Comparison of ENCODE assay signal across 21 cellular contexts in the genomic region with DNA sequence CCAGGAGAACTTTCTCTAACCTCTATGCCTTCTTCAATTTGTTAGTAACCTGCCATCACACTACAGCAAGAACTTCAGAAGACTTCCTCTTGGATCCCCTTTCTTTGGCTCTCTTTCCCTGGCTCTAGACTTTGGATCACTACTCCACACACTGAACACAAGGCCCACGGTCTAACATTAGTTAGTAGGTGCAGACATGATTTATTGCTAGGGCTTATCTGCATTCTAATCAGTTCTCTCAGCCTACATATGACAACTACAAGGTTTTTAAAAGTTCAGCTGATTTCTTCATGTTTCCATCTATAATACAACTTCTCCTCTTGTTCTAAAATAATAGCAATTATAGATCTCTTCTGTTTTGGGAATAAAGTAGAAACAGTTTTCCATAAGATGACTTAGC.
DNase-seq lines count a peak whose midpoint lies in the region; ATAC-seq, FAIRE-seq and TF ChIP-seq lines count a peak whose summit lies in the region.
"Had no signal": no experiment of that assay in that cellular context is flagged by ENCODE, and none has a peak within 500 bp of the region (broad histone marks: within the 10 kb centered on the region; RNA-seq: fewer than 3 reads in every experiment).

No MANE protein-coding gene starts in this region.

- H3K4me1 ChIP-seq in endothelial cell of umbilical vein (ENCODE audit: control insufficient read depth, extremely low read depth, insufficient read depth, low read length) (no peaks in the 10 kb centered on the region), neural progenitor cell (peaks cover 23% of the 10 kb centered on the region)

- no peaks in the 10 kb centered on the region for H3F3A ChIP-seq in neural progenitor cell (ENCODE audit: low read depth)

- H3K79me2 ChIP-seq in endothelial cell of umbilical vein (ENCODE audit: control insufficient read depth, insufficient read depth, low read length): no peaks in the 10 kb centered on the region
- H3K79me2 ChIP-seq in neural progenitor cell (ENCODE audit: low read depth): no peaks in the 10 kb centered on the region

- CTCF ChIA-PET in endothelial cell of umbilical vein (lab: Charles Lee): no interaction called here

- TF ChIP-seq CTCF in endothelial cell of umbilical vein (IDR thresholded peaks at IDR 0.05; ENCODE audit: extremely low read depth in 1 of 2, insufficient read depth in 1 of 2, low read depth in 1 of 2, low read length in 2 of 2) (no peak), neural progenitor cell (IDR thresholded peaks at IDR 0.05) (no peak)

- H3K9ac ChIP-seq in endothelial cell of umbilical vein (replicated peaks; ENCODE audit: extremely low read depth, insufficient read depth, low read length) (no peak overlapping the region), neural progenitor cell (no peak overlapping the region)

- peaks cover 2% of the 10 kb centered on the region for H3K27me3 Mint-ChIP-seq in neural progenitor cell (ENCODE audit: insufficient read depth, low read depth)

- H3K27ac ChIP-seq in endothelial cell of umbilical vein (ENCODE audit: insufficient read depth, low read depth, low read length) (no peak overlapping the region), neural progenitor cell (no peak overlapping the region)
- H3K27ac ChIP-seq: C4-2B, PC-9, RWPE1 had no signal

- H2AFZ ChIP-seq in endothelial cell of umbilical vein (ENCODE audit: low read depth, low read length) (peak overlapping the region; percentile 42), neural progenitor cell (replicated peaks) (peak overlapping the region; percentile 31)
- H2AFZ ChIP-seq: PC-9 had no signal

- dilution Hi-C loops in endothelial cell of umbilical vein (cut with MboI; ENCODE audit: extremely low pct_ligation_motif_present, low sequenced_read_pairs): no loop called here

- no peak overlapping the region for H3K4me3 Mint-ChIP-seq in neural progenitor cell

- no peak overlapping the region for H3K4me2 ChIP-seq in endothelial cell of umbilical vein (ENCODE audit: insufficient read depth, low read length)
- H3K4me2 ChIP-seq in neural progenitor cell: no peak overlapping the region
- H3K4me2 ChIP-seq: PC-9 had no signal

- H3K27me3 ChIP-seq in endothelial cell of umbilical vein (ENCODE audit: control insufficient read depth in 2 of 2, insufficient read depth in 2 of 2, low read length in 2 of 2) (no peaks in the 10 kb centered on the region), neural progenitor cell (no peaks in the 10 kb centered on the region)

- BruUV-seq in endothelial cell of umbilical vein (replicated peaks; lab: Mats Ljungman, UMichigan): no TSS peak

- H3K4me3 ChIP-seq in endothelial cell of umbilical vein (replicated peaks in 1 of 3; ENCODE audit: insufficient read depth in 1 of 3, low read depth in 1 of 3, low read length in 3 of 3) (no peak overlapping the region), neural progenitor cell (no peak overlapping the region)
- H3K4me3 ChIP-seq: PC-9 had no signal

- H3K27ac Mint-ChIP-seq in neural progenitor cell: no peak overlapping the region

- H4K20me1 ChIP-seq in endothelial cell of umbilical vein (replicated peaks; ENCODE audit: control insufficient read depth, extremely low read depth, insufficient read depth, low read length) (no peaks in the 10 kb centered on the region), neural progenitor cell (ENCODE audit: low read depth) (no peaks in the 10 kb centered on the region)

- no peaks in the 10 kb centered on the region for H3K9me1 ChIP-seq in endothelial cell of umbilical vein (replicated peaks; ENCODE audit: control insufficient read depth, extremely low read depth, insufficient read depth, low read length)

- H3K9me3 Mint-ChIP-seq in neural progenitor cell: peaks cover 2% of the 10 kb centered on the region

- DNase-seq in ELR (ENCODE audit: low read depth) (peak; percentile 31), HT-29 (ENCODE audit: low spot score) (peak; percentile 5), endothelial cell of umbilical vein (ENCODE audit: low read depth, low spot score) (peak; percentile 34), neural progenitor cell (ENCODE audit: low spot score) (no peak), epidermal melanocyte (ENCODE audit: insufficient read length, low spot score) (no peak), dermis blood vessel endothelial cell (no peak)
- DNase-seq: AML-193, DND-41, GF-D8, GOT3, KBM-7, MV-4-11, NCI-H1694 treated with DMSO at 0.1 percent for 48 hours, NCI-H2227 treated with DMSO at 0.1 percent for 48 hours, NCI-H510A treated with DMSO at 0.1 percent for 48 hours, PC-9, SIG-M5 had no signal

- no peaks in the 10 kb centered on the region for H3K36me3 ChIP-seq in endothelial cell of umbilical vein (ENCODE audit: control insufficient read depth in 2 of 2, extremely low read depth in 1 of 2, insufficient read depth in 2 of 2, low read length in 2 of 2)
- H3K36me3 ChIP-seq in neural progenitor cell: no peaks in the 10 kb centered on the region

- H3K4me1 Mint-ChIP-seq in neural progenitor cell: no peaks in the 10 kb centered on the region

- POLR2A ChIA-PET in endothelial cell of umbilical vein (lab: Charles Lee): no interaction called here

- H3K9me3 ChIP-seq in endothelial cell of umbilical vein (replicated peaks; ENCODE audit: control insufficient read depth, insufficient read depth, low read length): no peaks in the 10 kb centered on the region
- no peaks in the 10 kb centered on the region for H3K9me3 ChIP-seq in neural progenitor cell (ENCODE audit: low read depth)

- intact Hi-C loops in endothelial cell of umbilical vein (cut with micrococcal nuclease): no loop called here

- FAIRE-seq in endothelial cell of umbilical vein (lab: Jason Lieb, UNC): no peak
- FAIRE-seq: GM19239 had no signal

- no peak for ATAC-seq in HG03045 (IDR thresholded peaks at IDR 0.05; ENCODE audit: unreplicated experiment)

- no peaks in the 10 kb centered on the region for H3K36me3 Mint-ChIP-seq in neural progenitor cell

- no peak for TF ChIP-seq POLR2A in endothelial cell of umbilical vein (IDR thresholded peaks at IDR 0.05; ENCODE audit: low read depth, low read length)

TF ChIP-seq in endothelial cell of umbilical vein, 7 proteins besides CTCF, POLR2A, EP300 and RAD21:
- TF ChIP-seq GATA2 (IDR thresholded peaks at IDR 0.05; ENCODE audit: insufficient read depth, insufficient read length, low read depth, low read length) (peak; percentile 11), JUN (IDR thresholded peaks at IDR 0.05; ENCODE audit: borderline replicate concordance, insufficient read depth, insufficient read length, low read depth) (no peak)

Comparison
In these comparisons a context has a peak if more than half of its experiments do, and no peak if none do; other contexts are left out.
1. DNase-seq: peak in ELR (single experiment), HT-29 (single experiment) and endothelial cell of umbilical vein (single experiment); none in neural progenitor cell (single experiment), epidermal melanocyte (single experiment) and dermis blood vessel endothelial cell (single experiment).